Comparison of ENCODE assay signal across 7 cellular contexts in genomic region chr3:192917258-192917507, GRCh38. TPM values are rescaled to one million over a fixed set of nuclear protein-coding genes. Genes with fewer than 3 reads are reported as not detected.
DNase-seq lines count a peak whose midpoint lies in the region; ATAC-seq and TF ChIP-seq lines count a peak whose summit lies in the region.

No MANE protein-coding gene starts in this region.

- H3K36me3 ChIP-seq in kidney epithelial cell (ENCODE audit: control insufficient read depth, insufficient read depth, low read length), result no peaks in the 10 kb centered on the region
- H3K36me3 ChIP-seq in thoracic aorta, result no peaks in the 10 kb centered on the region

- H3K27me3 Mint-ChIP-seq in activated naive CD8-positive, alpha-beta T cell treated with anti-CD3 and anti-CD28 coated beads, Interleukin-2, amount 50 U/mL, for 24 hours, result peaks cover 66% of the 10 kb centered on the region

- peak overlapping the region; percentile 81 for H3K27ac Mint-ChIP-seq in activated naive CD8-positive, alpha-beta T cell treated with anti-CD3 and anti-CD28 coated beads, Interleukin-2, amount 50 U/mL, for 24 hours

- peaks cover 22% of the 10 kb centered on the region for H3K4me1 Mint-ChIP-seq in activated naive CD8-positive, alpha-beta T cell treated with anti-CD3 and anti-CD28 coated beads, Interleukin-2, amount 50 U/mL, for 24 hours

- H3K9me3 ChIP-seq in thoracic aorta, result no peaks in the 10 kb centered on the region

- H3K4me3 ChIP-seq in kidney epithelial cell (ENCODE audit: low read depth, low read length), result peak overlapping the region; percentile 90
- peak overlapping the region; percentile 92 for H3K4me3 ChIP-seq in thoracic aorta

- H3K27me3 ChIP-seq in kidney epithelial cell (ENCODE audit: control insufficient read depth, insufficient read depth, low read length) (no peaks in the 10 kb centered on the region), thoracic aorta (replicated peaks; ENCODE audit: insufficient read depth) (no peaks in the 10 kb centered on the region)

- H3K4me3 Mint-ChIP-seq in activated naive CD8-positive, alpha-beta T cell treated with anti-CD3 and anti-CD28 coated beads, Interleukin-2, amount 50 U/mL, for 24 hours, result peak overlapping the region; percentile 85

- peak overlapping the region; percentile 69 to 88 for H3K27ac ChIP-seq in thoracic aorta

- H3K9me3 Mint-ChIP-seq in activated naive CD8-positive, alpha-beta T cell treated with anti-CD3 and anti-CD28 coated beads, Interleukin-2, amount 50 U/mL, for 24 hours, result no peaks in the 10 kb centered on the region

- ATAC-seq in GM19324 (IDR thresholded peaks at IDR 0.05; ENCODE audit: low FRiP score, unreplicated experiment) (peak; percentile 6), HG03460 (IDR thresholded peaks at IDR 0.05; ENCODE audit: unreplicated experiment) (peak; percentile 20), thoracic aorta (ENCODE audit: insufficient number of reproducible peaks, low FRiP score, low read depth) (no peak)
- no peak for ATAC-seq in activated naive CD8-positive, alpha-beta T cell treated with anti-CD3 and anti-CD28 coated beads, Interleukin-2, amount 50 U/mL, for 24 hours

- H3K4me1 ChIP-seq in thoracic aorta (ENCODE audit: control insufficient read depth in 1 of 2, low read depth in 2 of 2), result peaks cover 7 to 25% of the 10 kb centered on the region in 2 donors

- no peaks in the 10 kb centered on the region for H3K36me3 Mint-ChIP-seq in activated naive CD8-positive, alpha-beta T cell treated with anti-CD3 and anti-CD28 coated beads, Interleukin-2, amount 50 U/mL, for 24 hours (ENCODE audit: low read depth)

- peak; percentile 12 for DNase-seq in activated naive CD8-positive, alpha-beta T cell treated with anti-CD3 and anti-CD28 coated beads, Interleukin-2, amount 50 U/mL, for 24 hours
- DNase-seq in kidney epithelial cell (ENCODE audit: low read depth), result no peak
- no peak for DNase-seq in thoracic aorta (ENCODE audit: low spot score)
- no peak for DNase-seq in NCI-H748 treated with DMSO at 0.1 percent for 48 hours (lab: John Stamatoyannopoulos, UW)
- no peak for DNase-seq in H4 (ENCODE audit: low spot score)

- TF ChIP-seq CTCF in kidney epithelial cell (IDR thresholded peaks at IDR 0.05; ENCODE audit: insufficient read depth, low read length, poor library complexity, severe bottlenecking) (no peak), thoracic aorta (IDR thresholded peaks at IDR 0.05) (no peak)

RNA-seq across cellular contexts. Expression of gene MB21D2, which starts 0.5 kb away (rescaled TPM):
- total RNA-seq in kidney epithelial cell (16.6 and 18.9 TPM in 2 replicates), thoracic aorta (1 to 10 TPM; 4.9 to 6.4 TPM)
- 21.2 and 25.1 TPM in 2 replicates for total RNA-seq in H4 (2014; rRNA removed; shearing (Covaris generic))

Comparison
In these comparisons a context has a peak if more than half of its experiments do, and no peak if none do; other contexts are left out.
1. ATAC-seq: peak in GM19324 (single experiment) and HG03460 (single experiment); none in activated naive CD8-positive, alpha-beta T cell treated with anti-CD3 and anti-CD28 coated beads, Interleukin-2, amount 50 U/mL, for 24 hours (single experiment) and thoracic aorta (single experiment).